Comparison of ENCODE assay signal across 8 cellular contexts in the genomic region with DNA sequence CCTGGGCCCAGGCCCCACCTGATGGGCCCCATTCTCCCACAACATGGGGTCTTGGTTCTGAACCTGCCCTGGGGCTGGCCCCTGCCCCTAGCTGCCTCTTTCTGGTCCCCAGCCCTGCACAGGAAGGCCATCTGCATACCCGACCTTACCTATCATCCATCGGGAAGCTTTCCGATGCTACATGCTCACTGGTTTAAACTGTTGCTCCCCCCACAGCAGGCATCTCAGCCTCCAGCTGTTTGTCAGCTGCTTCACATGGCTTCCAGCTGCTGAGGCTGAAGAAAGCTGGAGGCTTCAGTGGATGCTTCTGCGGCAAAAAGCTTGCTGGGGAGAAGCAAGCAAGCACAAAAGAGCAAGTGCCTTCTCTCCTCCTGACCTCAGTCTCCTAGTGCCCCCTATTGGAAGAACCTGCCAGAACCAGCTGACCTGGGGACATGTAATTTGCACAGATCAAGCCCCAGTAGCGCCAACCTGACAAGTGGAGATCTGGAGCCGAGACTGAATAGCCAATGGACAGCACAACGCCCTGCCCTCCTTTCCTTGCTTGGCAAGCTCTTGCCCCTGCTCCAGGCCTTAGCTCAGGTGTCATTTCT. TPM values are rescaled to one million over a fixed set of nuclear protein-coding genes. Genes with fewer than 3 reads are reported as not detected.
DNase-seq lines count a peak whose midpoint lies in the region; ATAC-seq and TF ChIP-seq lines count a peak whose summit lies in the region.

No MANE protein-coding gene starts in this region.

- H3K9ac ChIP-seq in stomach smooth muscle (ENCODE audit: low read length in 2 of 2) = peak overlapping the region in 1 of 2 donors; percentile 54

- H3K4me1 ChIP-seq in heart right ventricle (peaks cover 6 to 68% (median 32%) of the 10 kb centered on the region in 9 donors), stomach smooth muscle (ENCODE audit: control insufficient read depth, insufficient read depth, low read length) (peaks cover 48% of the 10 kb centered on the region)

- H3K4me3 Mint-ChIP-seq in effector memory CD8-positive, alpha-beta T cell = no peak overlapping the region

- H3K9me3 Mint-ChIP-seq in effector memory CD8-positive, alpha-beta T cell = no peaks in the 10 kb centered on the region

- intact Hi-C loops in heart right ventricle (cut with DNase I) = loop anchor here in 1 of 10 donors (5.0 kb wide), 1 partner anchor 40 kb away; no protein-coding TSS in a partner anchor

- H3K27me3 Mint-ChIP-seq in effector memory CD8-positive, alpha-beta T cell = peaks cover 0 to 7% of the 10 kb centered on the region in 2 donors

- H3K36me3 ChIP-seq in heart right ventricle (no peaks in the 10 kb centered on the region), stomach smooth muscle (ENCODE audit: control insufficient read depth in 2 of 2, insufficient read depth in 2 of 2, low read length in 2 of 2) (no peaks in the 10 kb centered on the region)

- peak overlapping the region in 1 of 2 donors; percentile 81 for H3K27ac Mint-ChIP-seq in effector memory CD8-positive, alpha-beta T cell

- 66 to 68% methylated on average over 7 of the region's 7 CpGs for WGBS in heart right ventricle, 2 donors

- no peaks in the 10 kb centered on the region for H3K36me3 Mint-ChIP-seq in effector memory CD8-positive, alpha-beta T cell (ENCODE audit: insufficient read depth)

- H3K27ac ChIP-seq in heart right ventricle = peak overlapping the region in 9 of 10 donors; percentile 1 to 80 (median 43)
- H3K27ac ChIP-seq in stomach smooth muscle (ENCODE audit: low read length) = peak overlapping the region; percentile 71

- ATAC-seq in SK-N-SH treated with all-trans-retinoic acid at 6 μM for 48 hours = peak; percentile 3; the same call in 1 of the 3 replicates
- ATAC-seq in heart right ventricle = peak; percentile 10 to 55 (median 23)
- ATAC-seq in effector memory CD8-positive, alpha-beta T cell (replicated peaks) = no peak

- H3K27me3 ChIP-seq in heart right ventricle (no peaks in the 10 kb centered on the region), stomach smooth muscle (ENCODE audit: control insufficient read depth in 1 of 2, insufficient read depth in 2 of 2, low read length in 2 of 2) (no peaks in the 10 kb centered on the region)

- H3K4me1 Mint-ChIP-seq in effector memory CD8-positive, alpha-beta T cell (ENCODE audit: low read depth in 2 of 2) = peaks cover 20 to 22% of the 10 kb centered on the region in 2 donors

- H3K9me3 ChIP-seq in heart right ventricle (no peaks in the 10 kb centered on the region), stomach smooth muscle (ENCODE audit: control insufficient read depth in 2 of 2, low read length in 2 of 2) (no peaks in the 10 kb centered on the region)

- H3K4me3 ChIP-seq in heart right ventricle = no peak overlapping the region
- H3K4me3 ChIP-seq in stomach smooth muscle (ENCODE audit: low read length in 2 of 2) = no peak overlapping the region

- DNase-seq in NCI-H748 (lab: John Stamatoyannopoulos, UW; ENCODE audit: unreplicated experiment) (peak; percentile 31), NCI-H748 treated with DMSO at 0.1 percent for 48 hours (lab: John Stamatoyannopoulos, UW) (no peak), heart right ventricle (peak in 1 of 2 donors; percentile 49), germinal center (ENCODE audit: low spot score) (no peak)
- no peak for DNase-seq in effector memory CD8-positive, alpha-beta T cell
- no peak for DNase-seq in activated T-cell treated with anti-CD3 and anti-CD28 coated beads, Interleukin-2, amount 50 U/mL, for 48 hours

- peak in 6 of 9 donors; percentile 7 to 40 (median 28) for TF ChIP-seq CTCF in heart right ventricle (IDR thresholded peaks at IDR 0.05)

TF ChIP-seq in SK-N-SH treated with all-trans-retinoic acid at 6 μM for 48 hours, 23 proteins besides CTCF, POLR2A, EP300 and RAD21:
- TF ChIP-seq ZNF565 (CRISPR knock-in tag; conservative IDR thresholded peaks at IDR 0.05; ENCODE audit: low read depth) (no peak), POU6F1 (CRISPR knock-in tag; IDR thresholded peaks at IDR 0.05; ENCODE audit: borderline replicate concordance, low read depth) (no peak), CREB5 (CRISPR knock-in tag; IDR thresholded peaks at IDR 0.05; ENCODE audit: low read depth) (no peak), ZFP3 (CRISPR knock-in tag; IDR thresholded peaks at IDR 0.05) (no peak), ARNTL (CRISPR knock-in tag; IDR thresholded peaks at IDR 0.05; ENCODE audit: borderline replicate concordance, low read depth) (no peak), PPARA (CRISPR knock-in tag; IDR thresholded peaks at IDR 0.05; ENCODE audit: borderline replicate concordance) (no peak), PATZ1 (CRISPR knock-in tag; IDR thresholded peaks at IDR 0.05; ENCODE audit: borderline replicate concordance) (no peak), ESRRG (CRISPR knock-in tag; IDR thresholded peaks at IDR 0.05) (no peak), BACH2 (CRISPR knock-in tag; IDR thresholded peaks at IDR 0.05; ENCODE audit: borderline replicate concordance) (no peak), TOX (CRISPR knock-in tag; IDR thresholded peaks at IDR 0.05; ENCODE audit: borderline replicate concordance) (no peak), ZC3H10 (CRISPR knock-in tag; IDR thresholded peaks at IDR 0.05) (no peak), ZNF70 (CRISPR knock-in tag; IDR thresholded peaks at IDR 0.05) (no peak), RARB (CRISPR knock-in tag; IDR thresholded peaks at IDR 0.05) (no peak), GLIS3 (CRISPR knock-in tag; IDR thresholded peaks at IDR 0.05) (no peak), ZFP30 (CRISPR knock-in tag; IDR thresholded peaks at IDR 0.05) (no peak), ZNF8 (CRISPR knock-in tag; IDR thresholded peaks at IDR 0.05) (no peak)
- TF ChIP-seq, protein P1, sequence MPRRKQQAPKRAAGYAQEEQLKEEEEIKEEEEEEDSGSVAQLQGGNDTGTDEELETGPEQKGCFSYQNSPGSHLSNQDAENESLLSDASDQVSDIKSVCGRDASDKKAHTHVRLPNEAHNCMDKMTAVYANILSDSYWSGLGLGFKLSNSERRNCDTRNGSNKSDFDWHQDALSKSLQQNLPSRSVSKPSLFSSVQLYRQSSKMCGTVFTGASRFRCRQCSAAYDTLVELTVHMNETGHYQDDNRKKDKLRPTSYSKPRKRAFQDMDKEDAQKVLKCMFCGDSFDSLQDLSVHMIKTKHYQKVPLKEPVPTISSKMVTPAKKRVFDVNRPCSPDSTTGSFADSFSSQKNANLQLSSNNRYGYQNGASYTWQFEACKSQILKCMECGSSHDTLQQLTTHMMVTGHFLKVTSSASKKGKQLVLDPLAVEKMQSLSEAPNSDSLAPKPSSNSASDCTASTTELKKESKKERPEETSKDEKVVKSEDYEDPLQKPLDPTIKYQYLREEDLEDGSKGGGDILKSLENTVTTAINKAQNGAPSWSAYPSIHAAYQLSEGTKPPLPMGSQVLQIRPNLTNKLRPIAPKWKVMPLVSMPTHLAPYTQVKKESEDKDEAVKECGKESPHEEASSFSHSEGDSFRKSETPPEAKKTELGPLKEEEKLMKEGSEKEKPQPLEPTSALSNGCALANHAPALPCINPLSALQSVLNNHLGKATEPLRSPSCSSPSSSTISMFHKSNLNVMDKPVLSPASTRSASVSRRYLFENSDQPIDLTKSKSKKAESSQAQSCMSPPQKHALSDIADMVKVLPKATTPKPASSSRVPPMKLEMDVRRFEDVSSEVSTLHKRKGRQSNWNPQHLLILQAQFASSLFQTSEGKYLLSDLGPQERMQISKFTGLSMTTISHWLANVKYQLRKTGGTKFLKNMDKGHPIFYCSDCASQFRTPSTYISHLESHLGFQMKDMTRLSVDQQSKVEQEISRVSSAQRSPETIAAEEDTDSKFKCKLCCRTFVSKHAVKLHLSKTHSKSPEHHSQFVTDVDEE (CRISPR knock-in tag; IDR thresholded peaks at IDR 0.05) = no peak

RNA-seq across cellular contexts. Expression of gene RHOB, which starts 24.1 kb away (rescaled TPM):
- total RNA-seq in heart right ventricle = 100 to 1,000 TPM; 105 to 313 (median 157) TPM
- polyA plus RNA-seq in heart right ventricle = 100 to 1,000 TPM; 151 to 337 TPM
